In the genomic region with DNA sequence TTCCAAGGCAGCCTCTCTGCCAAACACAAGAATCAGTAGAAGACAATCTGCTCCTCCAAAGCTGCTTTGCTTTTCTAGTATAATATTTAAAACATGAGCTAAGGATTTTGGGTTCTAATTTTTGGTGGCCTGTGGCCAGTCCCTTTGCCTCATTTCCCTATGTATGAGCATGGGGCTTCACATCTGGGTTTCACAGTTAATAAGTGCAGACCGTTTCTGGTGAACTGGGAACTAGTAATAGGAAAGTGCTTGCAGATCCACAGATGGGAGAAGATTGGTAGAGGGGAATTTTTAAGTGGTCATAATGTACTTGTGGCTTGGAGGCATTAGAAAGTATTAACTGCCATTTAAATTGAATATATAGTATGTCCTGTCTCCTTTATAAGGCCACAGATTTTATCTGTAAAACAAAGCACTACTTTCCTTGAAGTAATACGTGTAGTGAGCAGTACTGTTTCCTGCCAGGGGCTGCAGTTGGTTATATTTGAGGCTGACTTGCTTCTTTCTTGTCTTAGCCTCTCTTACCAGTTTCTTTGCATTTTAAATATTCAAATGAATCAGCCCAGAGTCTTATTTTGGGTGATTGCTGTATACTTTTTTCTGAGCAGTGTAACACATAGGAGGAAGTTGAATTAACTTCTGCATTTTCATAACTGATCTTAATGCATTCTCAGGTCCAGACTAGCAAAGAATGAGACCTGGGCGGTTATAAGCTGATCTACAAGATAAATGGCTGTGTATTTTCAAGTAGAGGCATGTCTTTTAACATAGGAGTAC, we compare ENCODE assay signal across 9 cellular contexts. TPM values are rescaled to one million over a fixed set of nuclear protein-coding genes. Genes with fewer than 3 reads are reported as not detected.
DNase-seq lines count a peak whose midpoint lies in the region; ATAC-seq and TF ChIP-seq lines count a peak whose summit lies in the region.
"Had no signal": no experiment of that assay in that cellular context is flagged by ENCODE, and none has a peak within 500 bp of the region (broad histone marks: within the 10 kb centered on the region; RNA-seq: fewer than 3 reads in every experiment).

No MANE protein-coding gene starts in this region.

- no peaks in the 10 kb centered on the region for H3K9me3 Mint-ChIP-seq in T-helper 1 cell treated with Interleukin-12 subunit alpha and Interleukin-12 subunit beta and Interleukin-4 antibody, amounts not matched to agents 30 μg/mL and 1 μg/mL, for 36 hours

- peaks cover 48% of the 10 kb centered on the region for H3K4me1 Mint-ChIP-seq in T-helper 1 cell treated with Interleukin-12 subunit alpha and Interleukin-12 subunit beta and Interleukin-4 antibody, amounts not matched to agents 30 μg/mL and 1 μg/mL, for 36 hours (ENCODE audit: low read depth)

- peak overlapping the region; percentile 91 for H3K4me3 Mint-ChIP-seq in T-helper 1 cell treated with Interleukin-12 subunit alpha and Interleukin-12 subunit beta and Interleukin-4 antibody, amounts not matched to agents 30 μg/mL and 1 μg/mL, for 36 hours

- peak overlapping the region; percentile 92 to 97 (median 95) for H3K27ac ChIP-seq in BLaER1 treated with 17β-estradiol and CSF1 and Interleukin-3, amounts not matched to agents 10 nM and 100 nM
- H3K27ac ChIP-seq in fibroblast of lung (ENCODE audit: insufficient read depth, low read length): peak overlapping the region; percentile 94

- H4K20me1 ChIP-seq in BLaER1 treated with 17β-estradiol and CSF1 and Interleukin-3, amounts not matched to agents 10 nM and 100 nM: peaks cover 46 to 64% (median 59%) of the 10 kb centered on the region in 11 experiments
- peaks cover 4% of the 10 kb centered on the region for H4K20me1 ChIP-seq in fibroblast of lung (ENCODE audit: control insufficient read depth, extremely low read depth, insufficient read depth, low read length)

- H3K79me2 ChIP-seq in fibroblast of lung (ENCODE audit: control insufficient read depth, insufficient read depth, low read length): peaks cover 65% of the 10 kb centered on the region

- peak overlapping the region; percentile 82 to 98 (median 92) for H3K4me2 ChIP-seq in BLaER1 treated with 17β-estradiol and CSF1 and Interleukin-3, amounts not matched to agents 10 nM and 100 nM
- H3K4me2 ChIP-seq in fibroblast of lung (ENCODE audit: extremely low read depth, insufficient read depth, low read length) (peak overlapping the region; percentile 97), skeletal muscle satellite cell (ENCODE audit: low read length) (peak overlapping the region; percentile 90)

- H3K27me3 ChIP-seq in BLaER1 treated with 17β-estradiol and CSF1 and Interleukin-3, amounts not matched to agents 10 nM and 100 nM: no peaks in the 10 kb centered on the region
- H3K27me3 ChIP-seq in fibroblast of lung (ENCODE audit: control insufficient read depth, insufficient read depth, low read length) (no peaks in the 10 kb centered on the region), skeletal muscle satellite cell (ENCODE audit: control insufficient read depth, insufficient read depth, low read length) (no peaks in the 10 kb centered on the region)

- TF ChIP-seq CTCF in fibroblast of lung (conservative IDR thresholded peaks at IDR 0.05 in 1 of 2, IDR thresholded peaks at IDR 0.05 in 1 of 2; ENCODE audit: low read depth in 1 of 2, low read length in 2 of 2): no peak

- H3K36me3 Mint-ChIP-seq in T-helper 1 cell treated with Interleukin-12 subunit alpha and Interleukin-12 subunit beta and Interleukin-4 antibody, amounts not matched to agents 30 μg/mL and 1 μg/mL, for 36 hours (ENCODE audit: low read depth): peaks cover 51% of the 10 kb centered on the region

- peaks cover 53 to 73% (median 61%) of the 10 kb centered on the region in 10 experiments for H3K4me1 ChIP-seq in BLaER1 treated with 17β-estradiol and CSF1 and Interleukin-3, amounts not matched to agents 10 nM and 100 nM
- H3K4me1 ChIP-seq in fibroblast of lung (ENCODE audit: control insufficient read depth, extremely low read depth, insufficient read depth, low read length) (peaks cover 11% of the 10 kb centered on the region), skeletal muscle satellite cell (ENCODE audit: control insufficient read depth, insufficient read depth, low read length) (peaks cover 45% of the 10 kb centered on the region)

- peak overlapping the region; percentile 92 to 98 (median 97) for H3K9ac ChIP-seq in BLaER1 treated with 17β-estradiol and CSF1 and Interleukin-3, amounts not matched to agents 10 nM and 100 nM
- H3K9ac ChIP-seq in fibroblast of lung (ENCODE audit: insufficient read depth, low read length) (peak overlapping the region; percentile 89), skeletal muscle satellite cell (ENCODE audit: low read depth, low read length) (peak overlapping the region; percentile 99)

- H3K27me3 Mint-ChIP-seq in T-helper 1 cell treated with Interleukin-12 subunit alpha and Interleukin-12 subunit beta and Interleukin-4 antibody, amounts not matched to agents 30 μg/mL and 1 μg/mL, for 36 hours (ENCODE audit: low read depth): no peaks in the 10 kb centered on the region

- H3K9me3 ChIP-seq in BLaER1 treated with 17β-estradiol and CSF1 and Interleukin-3, amounts not matched to agents 10 nM and 100 nM (replicated peaks in 1 of 11): no peaks in the 10 kb centered on the region
- H3K9me3 ChIP-seq in fibroblast of lung (ENCODE audit: control insufficient read depth, insufficient read depth, low read depth, low read length): no peaks in the 10 kb centered on the region
- H3K9me3 ChIP-seq in skeletal muscle satellite cell (replicated peaks; ENCODE audit: low read length): no peaks in the 10 kb centered on the region

- peak; percentile 40 for ATAC-seq in GM19025 (IDR thresholded peaks at IDR 0.05; ENCODE audit: low read depth, unreplicated experiment)
- peak; percentile 37 for ATAC-seq in HG03159 (IDR thresholded peaks at IDR 0.05; ENCODE audit: unreplicated experiment)

- DNase-seq in fibroblast of lung (ENCODE audit: low read depth in 2 of 2): no peak
- DNase-seq in NCI-H1105 treated with DMSO at 0.1 percent for 48 hours (lab: John Stamatoyannopoulos, UW): no peak
- DNase-seq in NCI-H446 treated with DMSO at 0.1 percent for 48 hours (lab: John Stamatoyannopoulos, UW): no peak

- H2AFZ ChIP-seq in fibroblast of lung (ENCODE audit: low read length): no peak overlapping the region

- peaks cover 29 to 46% (median 43%) of the 10 kb centered on the region in 11 experiments for H3K36me3 ChIP-seq in BLaER1 treated with 17β-estradiol and CSF1 and Interleukin-3, amounts not matched to agents 10 nM and 100 nM
- H3K36me3 ChIP-seq in fibroblast of lung (ENCODE audit: control insufficient read depth, insufficient read depth, low read length) (peaks cover 5% of the 10 kb centered on the region), skeletal muscle satellite cell (ENCODE audit: insufficient read depth, low read length) (peaks cover 35% of the 10 kb centered on the region)

- peak overlapping the region; percentile 90 to 100 (median 96) for H3K4me3 ChIP-seq in BLaER1 treated with 17β-estradiol and CSF1 and Interleukin-3, amounts not matched to agents 10 nM and 100 nM
- H3K4me3 ChIP-seq in fibroblast of lung (replicated peaks in 1 of 4; ENCODE audit: control extremely low read depth in 1 of 4, insufficient read depth in 1 of 4, low read depth in 3 of 4, low read length in 4 of 4) (peak overlapping the region; percentile 77 to 94 (median 82)), skeletal muscle satellite cell (ENCODE audit: low read length) (peak overlapping the region; percentile 92)

- H3K27ac Mint-ChIP-seq in T-helper 1 cell treated with Interleukin-12 subunit alpha and Interleukin-12 subunit beta and Interleukin-4 antibody, amounts not matched to agents 30 μg/mL and 1 μg/mL, for 36 hours: peak overlapping the region; percentile 88

RNA-seq across cellular contexts. Expression of a gene that starts 1.6 kb away (rescaled TPM):
- total RNA-seq in fibroblast of lung: 130 and 199 TPM in 2 replicates
- 778 and 893 TPM in 2 replicates for polyA plus RNA-seq in fibroblast of lung
- polyA plus RNA-seq in fibroblast of lung (2012): 427 and 476 TPM in 2 replicates
- polyA minus RNA-seq in fibroblast of lung (ENCODE audit: low replicate concordance): 162 and 180 TPM in 2 replicates
- 334 and 397 TPM in 2 replicates for total RNA-seq in skeletal muscle satellite cell (2012; rRNA removed)

RNA-seq across cellular contexts. Expression of a gene that starts 42.2 kb away (rescaled TPM):
- under 0.01 TPM in 1 of 2 replicates, not detected in the other for total RNA-seq in fibroblast of lung
- polyA plus RNA-seq in fibroblast of lung: 0.02 TPM in 1 of 2 replicates, not detected in the other
- 0.08 TPM in 1 of 2 replicates, not detected in the other for polyA plus RNA-seq in fibroblast of lung (2012)
- polyA minus RNA-seq in fibroblast of lung (ENCODE audit: low replicate concordance): not detected in 2 replicates
- total RNA-seq in skeletal muscle satellite cell (2012; rRNA removed): under 0.01 and 0.44 TPM in 2 replicates

RNA-seq across cellular contexts. Expression of a gene that starts 51.3 kb away (rescaled TPM):
- total RNA-seq in fibroblast of lung: 110 and 139 TPM in 2 replicates
- polyA plus RNA-seq in fibroblast of lung: 53.1 and 60.4 TPM in 2 replicates
- polyA plus RNA-seq in fibroblast of lung (2012): 67.3 and 91.0 TPM in 2 replicates
- 54.7 and 74.9 TPM in 2 replicates for polyA minus RNA-seq in fibroblast of lung (ENCODE audit: low replicate concordance)
- 111 and 113 TPM in 2 replicates for total RNA-seq in skeletal muscle satellite cell (2012; rRNA removed)

RNA-seq across cellular contexts. Expression of a gene that starts 51.7 kb away (rescaled TPM):
- total RNA-seq in fibroblast of lung: 21.3 and 27.7 TPM in 2 replicates
- 29.1 and 32.8 TPM in 2 replicates for polyA plus RNA-seq in fibroblast of lung
- 60.5 and 71.5 TPM in 2 replicates for polyA plus RNA-seq in fibroblast of lung (2012)
- polyA minus RNA-seq in fibroblast of lung (ENCODE audit: low replicate concordance): 55.2 and 112 TPM in 2 replicates
- 20.3 and 22.6 TPM in 2 replicates for total RNA-seq in skeletal muscle satellite cell (2012; rRNA removed)

RNA-seq across cellular contexts. Expression of a gene that starts 51.8 kb away (rescaled TPM):
- total RNA-seq in fibroblast of lung: not detected in 2 replicates
- polyA plus RNA-seq in fibroblast of lung: not detected in 2 replicates
- not detected in 2 replicates for polyA plus RNA-seq in fibroblast of lung (2012)
- not detected in 2 replicates for polyA minus RNA-seq in fibroblast of lung (ENCODE audit: low replicate concordance)
- not detected in 2 replicates for total RNA-seq in skeletal muscle satellite cell (2012; rRNA removed)
- total RNA-seq: M059J had no signal
